7 cellular contexts compared by ENCODE assay signal in the genomic region with DNA sequence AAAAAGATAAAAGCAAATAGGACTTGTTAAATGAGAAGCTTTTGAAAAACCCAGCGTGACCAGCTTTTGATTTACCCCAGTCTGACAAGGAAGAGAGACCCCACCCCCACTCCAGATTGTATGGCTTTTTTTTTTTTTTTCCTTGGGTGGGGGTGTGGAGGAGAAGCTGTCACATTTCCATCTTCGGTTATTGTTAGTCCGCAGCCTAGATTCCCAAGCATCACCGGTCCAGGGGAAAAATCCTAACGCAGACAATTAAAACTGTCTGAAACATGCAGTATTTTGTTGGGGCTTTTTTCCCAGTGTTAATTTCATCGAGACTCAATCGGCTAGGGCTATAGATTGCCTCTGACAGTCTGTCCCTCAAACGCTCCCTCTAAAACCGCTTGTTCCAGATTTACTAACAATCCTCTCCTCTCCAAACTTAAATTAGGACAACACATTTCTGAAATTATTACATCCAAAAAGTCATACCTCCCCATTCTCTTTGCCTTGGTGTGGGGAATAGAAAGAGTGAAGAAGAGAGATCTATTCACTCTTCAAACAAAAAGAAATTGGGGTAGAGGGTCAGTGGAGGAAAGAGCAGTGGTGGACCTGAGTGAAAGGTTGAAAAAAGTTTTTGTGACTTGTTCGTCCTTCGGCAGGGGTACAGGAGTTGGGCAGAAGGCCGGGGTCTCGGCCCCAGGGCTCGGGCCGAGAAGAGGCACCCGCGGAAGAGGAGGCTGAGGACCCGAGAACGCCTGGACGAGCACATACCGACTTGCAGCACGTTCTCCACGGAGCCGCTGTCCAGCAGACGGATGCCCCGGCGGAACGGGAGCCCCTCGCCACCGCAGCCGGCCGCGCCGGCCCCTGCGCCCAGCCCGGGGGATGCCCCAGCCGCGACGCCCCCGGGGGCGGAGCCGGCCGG. TPM values are rescaled to one million over a fixed set of nuclear protein-coding genes. Genes with fewer than 3 reads are reported as not detected.
DNase-seq lines count a peak whose midpoint lies in the region; ATAC-seq, FAIRE-seq and TF ChIP-seq lines count a peak whose summit lies in the region.

No MANE protein-coding gene starts in this region.

- no peaks in the 10 kb centered on the region for H3K9me3 ChIP-seq in left lung

- H3K4me3 ChIP-seq in left lung, result peak overlapping the region; percentile 28 to 71

- peaks cover 11% of the 10 kb centered on the region for H3K4me1 Mint-ChIP-seq in T-helper 1 cell treated with Interleukin-12 subunit alpha and Interleukin-12 subunit beta and Interleukin-4 antibody, amounts not matched to agents 30 μg/mL and 1 μg/mL, for 36 hours (ENCODE audit: low read depth)

- peak overlapping the region; percentile 85 for H3K4me3 Mint-ChIP-seq in T-helper 1 cell treated with Interleukin-12 subunit alpha and Interleukin-12 subunit beta and Interleukin-4 antibody, amounts not matched to agents 30 μg/mL and 1 μg/mL, for 36 hours

- H3K27ac Mint-ChIP-seq in T-helper 1 cell treated with Interleukin-12 subunit alpha and Interleukin-12 subunit beta and Interleukin-4 antibody, amounts not matched to agents 30 μg/mL and 1 μg/mL, for 36 hours, result peak overlapping the region; percentile 65

- H3K4me1 ChIP-seq in left lung, result peaks cover 0 to 17% of the 10 kb centered on the region in 2 donors

- ATAC-seq in GM18511 (IDR thresholded peaks at IDR 0.05; ENCODE audit: unreplicated experiment), result peak; percentile 24
- ATAC-seq in left lung, result peak; percentile 68

- no peak for TF ChIP-seq CTCF in left lung (IDR thresholded peaks at IDR 0.05)

- H3K9me3 Mint-ChIP-seq in T-helper 1 cell treated with Interleukin-12 subunit alpha and Interleukin-12 subunit beta and Interleukin-4 antibody, amounts not matched to agents 30 μg/mL and 1 μg/mL, for 36 hours, result no peaks in the 10 kb centered on the region

- intact Hi-C loops in left lung (cut with DNase I), result no loop called here

- H3K27me3 ChIP-seq in left lung, result peaks cover 14 to 65% of the 10 kb centered on the region in 2 donors

- H3K36me3 Mint-ChIP-seq in T-helper 1 cell treated with Interleukin-12 subunit alpha and Interleukin-12 subunit beta and Interleukin-4 antibody, amounts not matched to agents 30 μg/mL and 1 μg/mL, for 36 hours (ENCODE audit: low read depth), result peaks cover 2% of the 10 kb centered on the region

- no peak for FAIRE-seq in HTR-8/SVneo (lab: Jason Lieb, UNC)

- DNase-seq in HTR-8/SVneo (ENCODE audit: insufficient read length, low spot score) (peak; percentile 19), cortex of kidney (lab: John Stamatoyannopoulos, UW) (peak; percentile 5), left lung (peak; percentile 42 to 74)
- DNase-seq in stimulated activated naive CD4-positive, alpha-beta T cell (lab: John Stamatoyannopoulos, UW), result peak in 4 of 6 experiments; percentile 13 to 16 (median 14)
- DNase-seq in effector CD8-positive, alpha-beta T cell (lab: John Stamatoyannopoulos, UW), result no peak

- H3K27me3 Mint-ChIP-seq in T-helper 1 cell treated with Interleukin-12 subunit alpha and Interleukin-12 subunit beta and Interleukin-4 antibody, amounts not matched to agents 30 μg/mL and 1 μg/mL, for 36 hours (ENCODE audit: low read depth), result peaks cover 55% of the 10 kb centered on the region

- peak overlapping the region in 1 of 2 donors; percentile 8 for H3K27ac ChIP-seq in left lung

- no peaks in the 10 kb centered on the region for H3K36me3 ChIP-seq in left lung

RNA-seq across cellular contexts. Expression of a gene that starts 1.1 kb away (rescaled TPM):
- total RNA-seq in left lung, result 1 to 10 TPM; 2.0 to 2.8 TPM
